In genomic region chr14:43539210-43539609, GRCh38 we compare ENCODE assay signal across 1 cellular context.
TF ChIP-seq lines count a peak whose summit lies in the region.

No MANE protein-coding gene starts in this region.

TF ChIP-seq in SK-N-SH, 30 proteins besides CTCF, POLR2A, EP300 and RAD21 (continued from another document):
- TF ChIP-seq, protein P1, sequence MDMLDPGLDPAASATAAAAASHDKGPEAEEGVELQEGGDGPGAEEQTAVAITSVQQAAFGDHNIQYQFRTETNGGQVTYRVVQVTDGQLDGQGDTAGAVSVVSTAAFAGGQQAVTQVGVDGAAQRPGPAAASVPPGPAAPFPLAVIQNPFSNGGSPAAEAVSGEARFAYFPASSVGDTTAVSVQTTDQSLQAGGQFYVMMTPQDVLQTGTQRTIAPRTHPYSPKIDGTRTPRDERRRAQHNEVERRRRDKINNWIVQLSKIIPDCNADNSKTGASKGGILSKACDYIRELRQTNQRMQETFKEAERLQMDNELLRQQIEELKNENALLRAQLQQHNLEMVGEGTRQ (IDR thresholded peaks at IDR 0.05; ENCODE audit: borderline replicate concordance, low read depth, low read length): no peak
- TF ChIP-seq TCF12 (IDR thresholded peaks at IDR 0.05) (no peak), IRF3 (IDR thresholded peaks at IDR 0.05; ENCODE audit: low read depth, low read length) (no peak), RXRA (IDR thresholded peaks at IDR 0.05; ENCODE audit: borderline replicate concordance, low read depth) (no peak), FOSL2 (IDR thresholded peaks at IDR 0.05; ENCODE audit: borderline replicate concordance, low read depth) (no peak), ZBTB33 (IDR thresholded peaks at IDR 0.05; ENCODE audit: borderline replicate concordance, low read depth) (no peak)
- TF ChIP-seq, protein P2, sequence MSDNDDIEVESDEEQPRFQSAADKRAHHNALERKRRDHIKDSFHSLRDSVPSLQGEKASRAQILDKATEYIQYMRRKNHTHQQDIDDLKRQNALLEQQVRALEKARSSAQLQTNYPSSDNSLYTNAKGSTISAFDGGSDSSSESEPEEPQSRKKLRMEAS (IDR thresholded peaks at IDR 0.05; ENCODE audit: low read depth): no peak
